ENCODE assay signal across 30 cellular contexts in the genomic region with DNA sequence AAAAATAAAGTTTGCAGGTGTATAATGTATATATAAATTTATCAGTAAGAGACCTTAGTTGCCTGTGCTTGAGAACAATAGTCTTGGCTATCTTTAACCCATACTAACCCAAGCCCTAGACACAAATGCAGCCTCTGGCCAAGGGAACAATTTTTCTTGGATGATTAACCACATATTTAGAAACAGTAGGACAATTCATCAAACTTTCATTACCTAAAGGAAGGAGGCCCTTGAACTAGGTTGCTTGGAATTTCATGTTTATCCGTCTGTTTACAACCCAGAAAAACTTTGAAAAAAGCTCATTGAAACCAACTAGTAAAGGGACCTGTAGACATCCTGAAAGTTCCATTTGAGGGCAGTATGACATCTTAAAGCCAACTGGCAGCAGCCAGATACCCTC.
"Had no signal": no experiment of that assay in that cellular context is flagged by ENCODE, and none has a peak within 500 bp of the region (broad histone marks: within the 10 kb centered on the region; RNA-seq: fewer than 3 reads in every experiment).

No MANE protein-coding gene starts in this region.

- H3K4me1 Mint-ChIP-seq: nephron; neural progenitor cell; stimulated activated memory B cell treated with anti-CD40 and anti-IgM and Interleukin-4, amounts not matched to agents 10 μg/mL and 1 μg/mL and 100 μg/mL, for 72 hours had no signal

- H3K27me3 ChIP-seq: neural progenitor cell, ovary, right lobe of liver, sigmoid colon, suprapubic skin, testis, tibial artery, transverse colon, upper lobe of right lung, uterus had no signal

- H3K9me3 Mint-ChIP-seq: naive thymus-derived CD4-positive, alpha-beta T cell; natural killer cell; nephron; neural progenitor cell; stimulated activated memory B cell treated with anti-CD40 and anti-IgM and Interleukin-4, amounts not matched to agents 10 μg/mL and 1 μg/mL and 100 μg/mL, for 72 hours; stimulated activated naive CD8-positive, alpha-beta T cell treated with anti-CD3 and anti-CD28 coated beads, Interleukin-15, amount 100 ng/mL, for 72 hours; type B pancreatic cell had no signal

- H3K9me3 ChIP-seq: ovary, psoas muscle, right lobe of liver, sigmoid colon, suprapubic skin, testis, tibial artery, transverse colon, upper lobe of right lung, uterus had no signal

- H2AFZ ChIP-seq: neural progenitor cell, parathyroid adenoma had no signal

- H3K4me2 ChIP-seq: neural progenitor cell had no signal

- H3K27ac ChIP-seq: neural progenitor cell, ovary, parathyroid adenoma, psoas muscle, right lobe of liver, sigmoid colon, suprapubic skin, testis, tibial artery, transverse colon, upper lobe of right lung, uterus had no signal

- H3K9ac ChIP-seq: parathyroid adenoma had no signal

- H3K79me2 ChIP-seq: parathyroid adenoma had no signal

- H3K4me3 ChIP-seq: neural progenitor cell, ovary, psoas muscle, right lobe of liver, sigmoid colon, suprapubic skin, testis, tibial artery, transverse colon, upper lobe of right lung, uterus had no signal

- H3K27ac Mint-ChIP-seq: nephron; neural progenitor cell; progenitor cell of endocrine pancreas; stimulated activated memory B cell treated with anti-CD40 and anti-IgM and Interleukin-4, amounts not matched to agents 10 μg/mL and 1 μg/mL and 100 μg/mL, for 72 hours; type B pancreatic cell had no signal

- H3K4me1 ChIP-seq: neural progenitor cell, parathyroid adenoma, psoas muscle, right lobe of liver, sigmoid colon, suprapubic skin, testis, tibial artery, transverse colon, upper lobe of right lung, uterus had no signal

- DNase-seq: naive thymus-derived CD4-positive, alpha-beta T cell; natural killer cell; nucleus accumbens; ovary; posterior cingulate gyrus; psoas muscle; right cardiac atrium; right lobe of liver; sigmoid colon; small intestine; stimulated activated CD4-positive, alpha-beta T cell treated with anti-CD3 and anti-CD28 coated beads, Interleukin-15, amount 100 ng/mL, for 24 hours; stimulated activated CD4-positive, alpha-beta T cell treated with anti-CD3 and anti-CD28 coated beads, Interleukin-2, amount 100 ng/mL, for 24 hours; stimulated activated CD4-positive, alpha-beta T cell treated with anti-CD3 and anti-CD28 coated beads, Interleukin-2, amount 100 ng/mL, for 48 hours; stimulated activated CD4-positive, alpha-beta T cell treated with anti-CD3 and anti-CD28 coated beads, Interleukin-4, amount 100 ng/mL, for 24 hours; stimulated activated naive CD4-positive, alpha-beta T cell; stimulated activated naive CD8-positive, alpha-beta T cell treated with anti-CD3 and anti-CD28 coated beads, Interleukin-15, amount 100 ng/mL, for 72 hours; stimulated activated naive CD8-positive, alpha-beta T cell treated with anti-CD3 and anti-CD28 coated beads, Interleukin-15, Interleukin-2, amounts not matched to agents 100 U/mL and 50 U/mL, for 24 hours; substantia nigra; testis; tibial artery; transverse colon; upper lobe of right lung; uterus had no signal

- H3K4me3 Mint-ChIP-seq: naive thymus-derived CD4-positive, alpha-beta T cell; natural killer cell; nephron; neural progenitor cell; stimulated activated memory B cell treated with anti-CD40 and anti-IgM and Interleukin-4, amounts not matched to agents 10 μg/mL and 1 μg/mL and 100 μg/mL, for 72 hours; stimulated activated naive CD8-positive, alpha-beta T cell treated with anti-CD3 and anti-CD28 coated beads, Interleukin-15, amount 100 ng/mL, for 72 hours; type B pancreatic cell had no signal

- H3K27me3 Mint-ChIP-seq: naive thymus-derived CD4-positive, alpha-beta T cell; progenitor cell of endocrine pancreas; stimulated activated memory B cell treated with anti-CD40 and anti-IgM and Interleukin-4, amounts not matched to agents 10 μg/mL and 1 μg/mL and 100 μg/mL, for 72 hours; stimulated activated naive CD8-positive, alpha-beta T cell treated with anti-CD3 and anti-CD28 coated beads, Interleukin-15, amount 100 ng/mL, for 72 hours; type B pancreatic cell had no signal

- ATAC-seq: naive thymus-derived CD4-positive, alpha-beta T cell; natural killer cell; psoas muscle; right cardiac atrium; right lobe of liver; stimulated activated memory B cell treated with anti-CD40 and anti-IgM and Interleukin-4, amounts not matched to agents 10 μg/mL and 1 μg/mL and 100 μg/mL, for 72 hours; stimulated activated naive CD8-positive, alpha-beta T cell treated with anti-CD3 and anti-CD28 coated beads, Interleukin-15, amount 100 ng/mL, for 72 hours; stimulated activated naive CD8-positive, alpha-beta T cell treated with anti-CD3 and anti-CD28 coated beads, Interleukin-15, Interleukin-2, amounts not matched to agents 100 U/mL and 50 U/mL, for 24 hours; upper lobe of right lung had no signal

- H3K36me3 ChIP-seq: ovary, uterus had no signal
